1 cellular context compared by ENCODE assay signal in genomic region chr2:77102927-77103326, GRCh38.
TF ChIP-seq lines count a peak whose summit lies in the region.

No MANE protein-coding gene starts in this region.

TF ChIP-seq in GM23338, 12 proteins besides CTCF, POLR2A, EP300 and RAD21 (continued from another document):
- TF ChIP-seq ZNF462 (CRISPR knock-in tag; IDR thresholded peaks at IDR 0.05) (no peak), JUNB (IDR thresholded peaks at IDR 0.05; ENCODE audit: unreplicated experiment) (no peak)
